Comparison of ENCODE assay signal across 8 cellular contexts in the genomic region with DNA sequence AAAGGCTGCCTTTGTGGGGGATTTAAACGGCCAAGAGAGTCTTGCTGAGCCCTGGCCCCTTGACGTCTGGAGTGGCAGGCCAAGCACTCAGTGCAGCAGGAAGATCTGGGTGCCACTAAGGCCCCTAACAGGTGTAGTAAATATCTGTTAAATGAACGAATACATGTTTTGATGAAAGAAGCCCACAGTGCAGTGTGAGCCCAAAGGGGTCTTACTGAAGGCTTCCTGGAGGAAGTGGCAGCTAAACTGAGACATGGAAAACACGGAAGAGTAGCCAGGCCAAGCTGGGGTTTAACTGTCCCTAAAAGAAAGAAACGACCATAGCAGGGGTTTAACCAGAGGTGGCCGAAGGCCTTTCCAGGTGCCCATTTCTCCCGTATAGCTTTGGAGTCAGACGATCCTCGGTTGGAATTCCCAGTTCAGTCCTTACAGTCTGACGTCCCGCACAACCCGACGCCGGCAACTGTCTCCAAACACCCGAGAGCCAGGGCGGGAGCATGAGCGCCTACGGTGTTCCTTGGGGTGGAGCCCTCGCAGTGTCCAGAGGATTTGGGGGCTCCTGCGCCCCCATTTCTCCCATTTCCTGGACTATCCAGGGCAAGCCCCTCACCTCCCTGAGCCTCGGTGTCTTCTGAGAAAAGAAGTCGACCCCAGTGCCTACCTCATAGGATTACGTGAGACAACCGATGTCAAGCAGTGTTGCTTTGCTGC. TPM values are rescaled to one million over a fixed set of nuclear protein-coding genes. Genes with fewer than 3 reads are reported as not detected.
DNase-seq lines count a peak whose midpoint lies in the region; ATAC-seq and TF ChIP-seq lines count a peak whose summit lies in the region.

No MANE protein-coding gene starts in this region.

- 11 to 20% (median 17%) methylated on average over 18 to 24 of the region's 24 CpGs for WGBS in adrenal gland, 4 donors

- peak overlapping the region; percentile 22 to 89 (median 74) for H3K4me3 ChIP-seq in adrenal gland

- peak in 1 of 2 donors; percentile 5 for TF ChIP-seq POLR2A in adrenal gland (IDR thresholded peaks at IDR 0.05)

- H3K36me3 ChIP-seq in adrenal gland (replicated peaks in 1 of 2), result no peaks in the 10 kb centered on the region

- H3K9me3 ChIP-seq in adrenal gland (replicated peaks in 1 of 3), result no peaks in the 10 kb centered on the region

- H3K4me3 Mint-ChIP-seq in activated CD8-positive, alpha-beta memory T cell treated with anti-CD3 and anti-CD28 coated beads, Interleukin-2, amount 10 ng/mL, durations not matched to agents 7 days and 5 days, result peak overlapping the region; percentile 85

- H3K27ac ChIP-seq in adrenal gland (peak overlapping the region in 3 of 5 donors; percentile 68 to 90 (median 84)), substantia nigra (ENCODE audit: low read depth, low read length, poor library complexity, severe bottlenecking) (peak overlapping the region; percentile 93)

- in situ Hi-C loops in GM13976 (cut with MboI; ENCODE audit: low sequenced_read_pairs, unreplicated experiment), result no loop called here

- no peaks in the 10 kb centered on the region for H3K9me3 Mint-ChIP-seq in activated CD8-positive, alpha-beta memory T cell treated with anti-CD3 and anti-CD28 coated beads, Interleukin-2, amount 10 ng/mL, durations not matched to agents 7 days and 5 days (ENCODE audit: low read depth)

- peaks cover 16% of the 10 kb centered on the region for H3K4me1 Mint-ChIP-seq in activated CD8-positive, alpha-beta memory T cell treated with anti-CD3 and anti-CD28 coated beads, Interleukin-2, amount 10 ng/mL, durations not matched to agents 7 days and 5 days

- no peak for TF ChIP-seq CTCF in adrenal gland (IDR thresholded peaks at IDR 0.05)
- no peak for TF ChIP-seq CTCF in GM13976 (IDR thresholded peaks at IDR 0.05; ENCODE audit: borderline replicate concordance, control extremely low read depth, extremely low read depth, insufficient read depth, missing control alignments)

- peak overlapping the region; percentile 81 for H3K27ac Mint-ChIP-seq in activated CD8-positive, alpha-beta memory T cell treated with anti-CD3 and anti-CD28 coated beads, Interleukin-2, amount 10 ng/mL, durations not matched to agents 7 days and 5 days

- no peak for DNase-seq in activated CD8-positive, alpha-beta memory T cell treated with anti-CD3 and anti-CD28 coated beads, Interleukin-2, amount 10 ng/mL, durations not matched to agents 7 days and 5 days
- DNase-seq in activated CD8-positive, alpha-beta memory T cell treated with anti-CD3 and anti-CD28 coated beads for 24 hours, result no peak
- peak in 2 of 7 donors; percentile 32 to 33 for DNase-seq in adrenal gland
- peak; percentile 29 for DNase-seq in iPS-NIHi11 (ENCODE audit: low spot score)
- DNase-seq in substantia nigra (lab: John Stamatoyannopoulos, UW), result peak in 3 of 49 donors; percentile 33 to 61 (median 51)
- no peak for DNase-seq in GM13976 (ENCODE audit: low spot score)
- no peak for DNase-seq in SKM-1 (lab: John Stamatoyannopoulos, UW; ENCODE audit: unreplicated experiment)

- ATAC-seq in activated CD8-positive, alpha-beta memory T cell treated with anti-CD3 and anti-CD28 coated beads, Interleukin-2, amount 10 ng/mL, durations not matched to agents 7 days and 5 days, result no peak
- no peak for ATAC-seq in HG02798 (IDR thresholded peaks at IDR 0.05; ENCODE audit: poor library complexity, unreplicated experiment)

- peaks cover 8 to 27% of the 10 kb centered on the region in 2 donors for H3K4me1 ChIP-seq in adrenal gland (replicated peaks in 1 of 2)

- peaks cover 43% of the 10 kb centered on the region for H3K27me3 Mint-ChIP-seq in activated CD8-positive, alpha-beta memory T cell treated with anti-CD3 and anti-CD28 coated beads, Interleukin-2, amount 10 ng/mL, durations not matched to agents 7 days and 5 days

- H3K27me3 ChIP-seq in adrenal gland, result no peaks in the 10 kb centered on the region

- intact Hi-C loops in adrenal gland (cut with DNase I), result loop anchor here in 1 of 2 donors (5.0 kb wide), 1 partner anchor 61 kb away; no protein-coding TSS in a partner anchor

- H3K36me3 Mint-ChIP-seq in activated CD8-positive, alpha-beta memory T cell treated with anti-CD3 and anti-CD28 coated beads, Interleukin-2, amount 10 ng/mL, durations not matched to agents 7 days and 5 days, result peaks cover 2% of the 10 kb centered on the region

- CTCF ChIA-PET in activated CD8-positive, alpha-beta memory T cell treated with anti-CD3 and anti-CD28 coated beads, Interleukin-2, amount 10 ng/mL, durations not matched to agents 7 days and 5 days (lab: Charles Lee), result interaction anchor here (1.3 to 1.7 kb wide), 2 partner anchors 9 to 49 kb away, joined by 3 to 4 read pairs; no protein-coding TSS in a partner anchor

RNA-seq across cellular contexts. Expression of a gene that starts 0.9 kb away (rescaled TPM):
- total RNA-seq in activated CD8-positive, alpha-beta memory T cell treated with anti-CD3 and anti-CD28 coated beads, Interleukin-2, amount 10 ng/mL, durations not matched to agents 7 days and 5 days, result 1 to 10 TPM; 5.0 to 7.3 TPM
- 10 to 100 TPM; 17.2 to 36.6 (median 27.8) TPM for total RNA-seq in adrenal gland
- 10 to 100 TPM; 10.2 to 28.0 (median 14.6) TPM for polyA plus RNA-seq in adrenal gland

RNA-seq across cellular contexts. Expression of a gene that starts 25.9 kb away (rescaled TPM):
- total RNA-seq in activated CD8-positive, alpha-beta memory T cell treated with anti-CD3 and anti-CD28 coated beads, Interleukin-2, amount 10 ng/mL, durations not matched to agents 7 days and 5 days, result not detected
- 10 to 100 TPM; 42.9 to 83.9 (median 58.4) TPM for total RNA-seq in adrenal gland
- 10 to 100 TPM; 29.2 to 57.6 (median 46.3) TPM for polyA plus RNA-seq in adrenal gland

Comparison
In these comparisons a context has a peak if more than half of its experiments do, and no peak if none do; other contexts are left out.
1. RNA of a gene that starts 25.9 kb away (total RNA-seq): 42.9 to 83.9 TPM in adrenal gland; not detected in activated CD8-positive, alpha-beta memory T cell treated with anti-CD3 and anti-CD28 coated beads, Interleukin-2, amount 10 ng/mL, durations not matched to agents 7 days and 5 days; every median in the first group is over 10 times any median in the second.